ENCODE assay signal across 8 cellular contexts in genomic region chr11:59173080-59173963, GRCh38. TPM values are rescaled to one million over a fixed set of nuclear protein-coding genes. Genes with fewer than 3 reads are reported as not detected.
A peak's percentile ranks its signal among the peaks of the same experiment; 100 is the strongest.
DNase-seq lines count a peak whose midpoint lies in the region; ATAC-seq, FAIRE-seq and TF ChIP-seq lines count a peak whose summit lies in the region.

No MANE protein-coding gene starts in this region.

- H3K9me3 ChIP-seq in right atrium auricular region, result no peaks in the 10 kb centered on the region

- no peaks in the 10 kb centered on the region for H3K9me3 Mint-ChIP-seq in activated T-helper 1 cell treated with anti-CD3 and anti-CD28 coated beads, Interleukin-12 subunit alpha, Interleukin-12 subunit beta, Interleukin-2, Interleukin-4 antibody, amounts not matched to agents 30 ng/mL and 10 ng/mL and 1 ng/mL, durations not matched to agents 14 hours and 24 hours and 36 hours

- no peaks in the 10 kb centered on the region for H3K27me3 ChIP-seq in right atrium auricular region

- H3K4me3 Mint-ChIP-seq in activated T-helper 1 cell treated with anti-CD3 and anti-CD28 coated beads, Interleukin-12 subunit alpha, Interleukin-12 subunit beta, Interleukin-2, Interleukin-4 antibody, amounts not matched to agents 30 ng/mL and 10 ng/mL and 1 ng/mL, durations not matched to agents 14 hours and 24 hours and 36 hours, result peak overlapping the region; percentile 85

- peaks cover 34% of the 10 kb centered on the region for H3K27me3 Mint-ChIP-seq in activated T-helper 1 cell treated with anti-CD3 and anti-CD28 coated beads, Interleukin-12 subunit alpha, Interleukin-12 subunit beta, Interleukin-2, Interleukin-4 antibody, amounts not matched to agents 30 ng/mL and 10 ng/mL and 1 ng/mL, durations not matched to agents 14 hours and 24 hours and 36 hours (ENCODE audit: insufficient read depth)

- DNase-seq in activated T-helper 1 cell treated with anti-CD3 and anti-CD28 coated beads, Interleukin-12 subunit alpha, Interleukin-12 subunit beta, Interleukin-2, Interleukin-4 antibody, amounts not matched to agents 30 ng/mL and 10 ng/mL and 1 ng/mL, durations not matched to agents 14 hours and 24 hours and 36 hours (ENCODE audit: low spot score), result no peak
- no peak for DNase-seq in right atrium auricular region (ENCODE audit: low spot score)
- DNase-seq in posterior cingulate gyrus, result peak in 8 of 10 donors; percentile 36 to 91 (median 50)
- DNase-seq in GM12892 (ENCODE audit: insufficient read length), result no peak
- no peak for DNase-seq in activated naive CD4-positive, alpha-beta T cell treated with Interleukin-2 at 50 U/mL for 16 hours

- peaks cover 0 to 24% of the 10 kb centered on the region in 2 donors for H3K4me1 ChIP-seq in right atrium auricular region

- peaks cover 8% of the 10 kb centered on the region for H3K4me1 Mint-ChIP-seq in activated T-helper 1 cell treated with anti-CD3 and anti-CD28 coated beads, Interleukin-12 subunit alpha, Interleukin-12 subunit beta, Interleukin-2, Interleukin-4 antibody, amounts not matched to agents 30 ng/mL and 10 ng/mL and 1 ng/mL, durations not matched to agents 14 hours and 24 hours and 36 hours (ENCODE audit: low read depth)

- no peaks in the 10 kb centered on the region for H3K36me3 ChIP-seq in right atrium auricular region

- no peak for TF ChIP-seq CTCF in right atrium auricular region (IDR thresholded peaks at IDR 0.05)

- H3K27ac ChIP-seq in right atrium auricular region, result peak overlapping the region; percentile 50 to 63

- intact Hi-C loops in activated T-helper 1 cell treated with anti-CD3 and anti-CD28 coated beads, Interleukin-12 subunit alpha, Interleukin-12 subunit beta, Interleukin-2, Interleukin-4 antibody, amounts not matched to agents 30 ng/mL and 10 ng/mL and 1 ng/mL, durations not matched to agents 14 hours and 24 hours and 36 hours (cut with micrococcal nuclease), result loop anchor here (2.0 kb wide), 1 partner anchor 377 kb away; no protein-coding TSS in a partner anchor
- intact Hi-C loops in posterior cingulate gyrus (cut with DNase I), result no loop called here

- no peak; the same call in 1 of the 2 replicates for TF ChIP-seq POLR2A in GM12892 (IDR thresholded peaks at IDR 0.05; ENCODE audit: low read depth, low read length)

- no peaks in the 10 kb centered on the region for H3K36me3 Mint-ChIP-seq in activated T-helper 1 cell treated with anti-CD3 and anti-CD28 coated beads, Interleukin-12 subunit alpha, Interleukin-12 subunit beta, Interleukin-2, Interleukin-4 antibody, amounts not matched to agents 30 ng/mL and 10 ng/mL and 1 ng/mL, durations not matched to agents 14 hours and 24 hours and 36 hours (ENCODE audit: low read depth)

- ATAC-seq in GM18520 (IDR thresholded peaks at IDR 0.05; ENCODE audit: unreplicated experiment), result peak; percentile 1
- peak; percentile 1 for ATAC-seq in HG03196 (IDR thresholded peaks at IDR 0.05; ENCODE audit: unreplicated experiment)
- ATAC-seq in HG03521 (IDR thresholded peaks at IDR 0.05; ENCODE audit: unreplicated experiment), result no peak

- no peak overlapping the region for H3K27ac Mint-ChIP-seq in activated T-helper 1 cell treated with anti-CD3 and anti-CD28 coated beads, Interleukin-12 subunit alpha, Interleukin-12 subunit beta, Interleukin-2, Interleukin-4 antibody, amounts not matched to agents 30 ng/mL and 10 ng/mL and 1 ng/mL, durations not matched to agents 14 hours and 24 hours and 36 hours

- peak overlapping the region; percentile 51 to 64 for H3K4me3 ChIP-seq in right atrium auricular region

- FAIRE-seq in GM12892 (lab: Jason Lieb, UNC), result no peak

RNA-seq across cellular contexts. Expression of gene DTX4, which starts 1.4 kb away (rescaled TPM):
- total RNA-seq in activated T-helper 1 cell treated with anti-CD3 and anti-CD28 coated beads, Interleukin-12 subunit alpha, Interleukin-12 subunit beta, Interleukin-2, Interleukin-4 antibody, amounts not matched to agents 30 ng/mL and 10 ng/mL and 1 ng/mL, durations not matched to agents 14 hours and 24 hours and 36 hours, result 0.05 TPM in 2 replicates
- total RNA-seq in right atrium auricular region, result 1 to 10 TPM; 1.0 to 2.1 TPM
- polyA plus RNA-seq in GM12892 (2012; ENCODE audit: missing spikeins), result 17.2 TPM

RNA-seq across cellular contexts. Expression of gene FAM111A, which starts 30.7 kb away (rescaled TPM):
- 64.8 and 66.4 TPM in 2 replicates for total RNA-seq in activated T-helper 1 cell treated with anti-CD3 and anti-CD28 coated beads, Interleukin-12 subunit alpha, Interleukin-12 subunit beta, Interleukin-2, Interleukin-4 antibody, amounts not matched to agents 30 ng/mL and 10 ng/mL and 1 ng/mL, durations not matched to agents 14 hours and 24 hours and 36 hours
- total RNA-seq in right atrium auricular region, result 1 to 10 TPM; 4.5 to 9.5 TPM
- 51.7 TPM for polyA plus RNA-seq in GM12892 (2012; ENCODE audit: missing spikeins)

RNA-seq across cellular contexts. Expression of gene MPEG1, which starts 39.4 kb away (rescaled TPM):
- total RNA-seq in activated T-helper 1 cell treated with anti-CD3 and anti-CD28 coated beads, Interleukin-12 subunit alpha, Interleukin-12 subunit beta, Interleukin-2, Interleukin-4 antibody, amounts not matched to agents 30 ng/mL and 10 ng/mL and 1 ng/mL, durations not matched to agents 14 hours and 24 hours and 36 hours, result not detected in 2 replicates
- total RNA-seq in right atrium auricular region, result 10 to 100 TPM in 1 of 2 donors, 1 to 10 TPM in 1; 5.2 to 10.0 TPM
- 2.6 TPM for polyA plus RNA-seq in GM12892 (2012; ENCODE audit: missing spikeins)

Comparison
In these comparisons a context has a peak if more than half of its experiments do, and no peak if none do; other contexts are left out.
1. DNase-seq: peak in posterior cingulate gyrus (8 of 10); none in activated T-helper 1 cell treated with anti-CD3 and anti-CD28 coated beads, Interleukin-12 subunit alpha, Interleukin-12 subunit beta, Interleukin-2, Interleukin-4 antibody, amounts not matched to agents 30 ng/mL and 10 ng/mL and 1 ng/mL, durations not matched to agents 14 hours and 24 hours and 36 hours (single experiment), right atrium auricular region (single experiment), GM12892 (single experiment) and activated naive CD4-positive, alpha-beta T cell treated with Interleukin-2 at 50 U/mL for 16 hours (single experiment).